1 cellular context compared by ENCODE assay signal in the genomic region with DNA sequence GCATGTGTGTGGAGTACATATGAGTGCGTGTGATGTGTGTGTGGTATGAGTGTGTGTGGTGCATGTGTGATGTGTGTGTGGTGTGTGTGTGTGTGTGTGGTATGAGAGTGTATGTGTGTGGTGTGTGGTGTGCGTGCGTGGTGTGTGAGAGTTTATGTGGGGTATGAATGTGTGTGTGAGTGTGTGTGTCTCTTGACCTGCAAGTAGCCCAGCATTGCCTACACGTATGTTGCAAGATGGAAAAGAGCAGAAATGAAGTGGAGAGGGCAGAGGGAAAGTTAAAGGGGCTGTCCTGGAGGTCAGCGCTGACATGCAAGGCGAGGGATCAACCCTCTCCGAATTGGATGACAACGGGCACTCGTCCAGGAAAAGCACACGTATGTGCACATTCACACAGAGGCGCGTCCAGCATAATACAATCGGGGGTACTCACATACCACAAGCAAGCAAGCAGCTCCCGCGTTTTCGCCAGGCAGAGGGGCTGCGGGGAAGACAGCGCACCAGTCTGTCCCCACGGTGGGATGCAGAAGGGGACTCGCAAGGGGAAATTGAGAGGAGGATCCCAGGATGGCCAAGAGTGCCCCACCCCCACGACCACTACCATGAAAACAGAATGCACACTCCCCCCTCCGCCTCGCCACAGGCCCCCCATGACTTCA.
TF ChIP-seq lines count a peak whose summit lies in the region.

No MANE protein-coding gene starts in this region.

TF ChIP-seq in HepG2, 621 proteins besides CTCF, POLR2A, EP300 and RAD21 (continued from another document):
- TF ChIP-seq, protein P1, sequence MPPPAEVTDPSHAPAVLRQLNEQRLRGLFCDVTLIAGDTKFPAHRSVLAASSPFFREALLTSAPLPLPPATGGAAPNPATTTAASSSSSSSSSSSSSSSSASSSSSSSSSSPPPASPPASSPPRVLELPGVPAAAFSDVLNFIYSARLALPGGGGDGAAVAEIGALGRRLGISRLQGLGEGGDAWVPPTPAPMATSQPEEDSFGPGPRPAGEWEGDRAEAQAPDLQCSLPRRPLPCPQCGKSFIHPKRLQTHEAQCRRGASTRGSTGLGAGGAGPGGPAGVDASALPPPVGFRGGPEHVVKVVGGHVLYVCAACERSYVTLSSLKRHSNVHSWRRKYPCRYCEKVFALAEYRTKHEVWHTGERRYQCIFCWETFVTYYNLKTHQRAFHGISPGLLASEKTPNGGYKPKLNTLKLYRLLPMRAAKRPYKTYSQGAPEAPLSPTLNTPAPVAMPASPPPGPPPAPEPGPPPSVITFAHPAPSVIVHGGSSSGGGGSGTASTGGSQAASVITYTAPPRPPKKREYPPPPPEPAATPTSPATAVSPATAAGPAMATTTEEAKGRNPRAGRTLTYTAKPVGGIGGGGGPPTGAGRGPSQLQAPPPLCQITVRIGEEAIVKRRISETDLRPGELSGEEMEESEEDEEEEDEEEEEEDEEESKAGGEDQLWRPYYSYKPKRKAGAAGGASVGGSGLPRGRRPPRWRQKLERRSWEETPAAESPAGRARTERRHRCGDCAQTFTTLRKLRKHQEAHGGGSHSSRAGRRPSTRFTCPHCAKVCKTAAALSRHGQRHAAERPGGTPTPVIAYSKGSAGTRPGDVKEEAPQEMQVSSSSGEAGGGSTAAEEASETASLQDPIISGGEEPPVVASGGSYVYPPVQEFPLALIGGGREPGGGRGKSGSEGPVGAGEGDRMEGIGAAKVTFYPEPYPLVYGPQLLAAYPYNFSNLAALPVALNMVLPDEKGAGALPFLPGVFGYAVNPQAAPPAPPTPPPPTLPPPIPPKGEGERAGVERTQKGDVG (CRISPR knock-in tag; IDR thresholded peaks at IDR 0.05; ENCODE audit: borderline replicate concordance) = peak; percentile 28; the same call in 1 of the 2 replicates
- TF ChIP-seq, protein P2, sequence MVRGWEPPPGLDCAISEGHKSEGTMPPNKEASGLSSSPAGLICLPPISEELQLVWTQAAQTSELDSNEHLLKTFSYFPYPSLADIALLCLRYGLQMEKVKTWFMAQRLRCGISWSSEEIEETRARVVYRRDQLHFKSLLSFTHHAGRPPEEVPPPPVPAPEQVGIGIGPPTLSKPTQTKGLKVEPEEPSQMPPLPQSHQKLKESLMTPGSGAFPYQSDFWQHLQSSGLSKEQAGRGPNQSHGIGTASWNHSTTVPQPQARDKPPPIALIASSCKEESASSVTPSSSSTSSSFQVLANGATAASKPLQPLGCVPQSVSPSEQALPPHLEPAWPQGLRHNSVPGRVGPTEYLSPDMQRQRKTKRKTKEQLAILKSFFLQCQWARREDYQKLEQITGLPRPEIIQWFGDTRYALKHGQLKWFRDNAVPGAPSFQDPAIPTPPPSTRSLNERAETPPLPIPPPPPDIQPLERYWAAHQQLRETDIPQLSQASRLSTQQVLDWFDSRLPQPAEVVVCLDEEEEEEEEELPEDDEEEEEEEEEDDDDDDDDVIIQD (CRISPR knock-in tag; IDR thresholded peaks at IDR 0.05; ENCODE audit: low read depth) = no peak
- TF ChIP-seq, protein P3, sequence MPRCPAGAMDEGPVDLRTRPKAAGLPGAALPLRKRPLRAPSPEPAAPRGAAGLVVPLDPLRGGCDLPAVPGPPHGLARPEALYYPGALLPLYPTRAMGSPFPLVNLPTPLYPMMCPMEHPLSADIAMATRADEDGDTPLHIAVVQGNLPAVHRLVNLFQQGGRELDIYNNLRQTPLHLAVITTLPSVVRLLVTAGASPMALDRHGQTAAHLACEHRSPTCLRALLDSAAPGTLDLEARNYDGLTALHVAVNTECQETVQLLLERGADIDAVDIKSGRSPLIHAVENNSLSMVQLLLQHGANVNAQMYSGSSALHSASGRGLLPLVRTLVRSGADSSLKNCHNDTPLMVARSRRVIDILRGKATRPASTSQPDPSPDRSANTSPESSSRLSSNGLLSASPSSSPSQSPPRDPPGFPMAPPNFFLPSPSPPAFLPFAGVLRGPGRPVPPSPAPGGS (CRISPR knock-in tag; IDR thresholded peaks at IDR 0.05) = no peak
